In the genomic region with DNA sequence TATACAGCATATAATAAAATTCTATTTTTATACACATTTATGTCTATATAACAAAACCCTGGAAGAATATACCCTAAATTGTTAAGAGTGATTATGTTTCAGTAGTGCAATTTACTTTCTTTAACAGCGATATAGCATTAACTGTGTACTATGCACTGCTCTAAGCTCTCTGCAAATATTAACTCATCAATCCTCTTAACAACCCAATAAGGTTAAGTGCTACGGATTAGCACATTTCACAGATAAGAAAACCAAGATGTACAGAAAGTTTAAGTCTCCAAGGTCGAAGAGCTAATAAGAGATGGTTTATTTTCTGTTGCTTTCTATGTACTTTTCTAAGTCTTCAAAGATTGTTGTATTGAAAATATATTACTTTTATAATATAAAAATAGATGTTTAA, we compare ENCODE assay signal across 18 cellular contexts.
"Had no signal": no experiment of that assay in that cellular context is flagged by ENCODE, and none has a peak within 500 bp of the region (broad histone marks: within the 10 kb centered on the region; RNA-seq: fewer than 3 reads in every experiment).

No MANE protein-coding gene starts in this region.

- H3K27me3 ChIP-seq: adrenal gland, neutrophil, ovary, upper lobe of left lung had no signal

- H3K36me3 ChIP-seq: adrenal gland, neutrophil, ovary, prostate gland, upper lobe of left lung had no signal

- H3K9me3 ChIP-seq: adrenal gland, neutrophil, ovary, prostate gland, upper lobe of left lung had no signal

- ATAC-seq: esophagus mucosa; stimulated activated naive CD8-positive, alpha-beta T cell treated with anti-CD3 and anti-CD28 coated beads, Interleukin-15, Interleukin-2, amounts not matched to agents 100 U/mL and 50 U/mL, for 24 hours had no signal

- H3K4me3 ChIP-seq: adrenal gland, ovary, prostate gland, upper lobe of left lung had no signal

- DNase-seq: activated CD4-positive, alpha-beta T cell treated with anti-CD3 and anti-CD28 coated beads, Interleukin-2, amount 50 U/mL, for 4 hours; activated CD8-positive, alpha-beta memory T cell treated with anti-CD3 and anti-CD28 coated beads for 24 hours; activated CD8-positive, alpha-beta memory T cell treated with anti-CD3 and anti-CD28 coated beads, Interleukin-2, amount 50 U/mL, for 4 hours; activated naive CD4-positive, alpha-beta T cell; activated T-cell treated with anti-CD3 and anti-CD28 coated beads, Interleukin-2, amount 50 U/mL, for 24 hours; adrenal gland; central memory CD4-positive, alpha-beta T cell; dermis blood vessel endothelial cell; effector memory CD4-positive, alpha-beta T cell; glutamatergic neuron; hippocampal formation; ovary; stimulated activated CD4-positive, alpha-beta T cell treated with anti-CD3 and anti-CD28 coated beads, Interleukin-4, amount 100 ng/mL, for 4 hours; stimulated activated naive CD8-positive, alpha-beta T cell treated with anti-CD3 and anti-CD28 coated beads, Interleukin-15, Interleukin-2, amounts not matched to agents 100 U/mL and 50 U/mL, for 24 hours; upper lobe of left lung had no signal

- H3K4me1 ChIP-seq: adrenal gland, prostate gland had no signal

- H3K27ac ChIP-seq: adrenal gland, neutrophil, ovary, prostate gland, upper lobe of left lung had no signal
